21 cellular contexts compared by ENCODE assay signal in the genomic region with DNA sequence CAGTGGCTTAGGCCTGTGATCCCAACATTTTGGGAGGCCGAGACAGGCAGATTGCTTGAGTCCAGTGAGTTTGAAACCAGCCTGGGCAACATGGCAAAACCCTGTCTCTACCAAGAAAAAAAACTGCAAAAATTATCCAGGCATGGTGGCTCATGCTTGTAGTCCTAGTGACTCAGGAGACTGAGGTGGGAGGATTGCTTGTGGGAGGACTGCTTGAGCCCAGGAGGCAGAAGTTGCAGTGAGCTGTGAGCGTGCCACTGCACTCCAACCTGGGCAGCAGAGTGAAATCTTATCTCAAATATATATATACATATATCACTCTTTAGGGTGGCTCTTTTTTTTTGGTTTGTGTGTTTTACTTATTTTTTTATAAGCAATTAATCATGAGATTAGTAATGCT.
"Had no signal": no experiment of that assay in that cellular context is flagged by ENCODE, and none has a peak within 500 bp of the region (broad histone marks: within the 10 kb centered on the region; RNA-seq: fewer than 3 reads in every experiment).

No MANE protein-coding gene starts in this region.

- H3K9me3 ChIP-seq: lower lobe of right lung, ovary, thoracic aorta, uterus had no signal

- DNase-seq: cortex of kidney; dorsolateral prefrontal cortex; effector CD8-positive, alpha-beta T cell; foreskin melanocyte; hippocampal formation; left ventricle myocardium inferior; lower lobe of right lung; midbrain; ovary; retina; spleen; stimulated activated CD4-positive, alpha-beta T cell treated with anti-CD3 and anti-CD28 coated beads, Interleukin-2, amount 100 ng/mL, for 24 hours; stimulated activated CD4-positive, alpha-beta T cell treated with anti-CD3 and anti-CD28 coated beads, Interleukin-4, amount 100 ng/mL, for 4 hours; stimulated activated naive B cell treated with anti-CD40 and anti-IgM and Interleukin-4, amounts not matched to agents 10 μg/mL and 1 μg/mL and 100 μg/mL, for 72 hours; stimulated activated naive CD8-positive, alpha-beta T cell treated with anti-CD3 and anti-CD28 coated beads, Interleukin-15, amount 100 ng/mL, for 72 hours; substantia nigra; uterus had no signal

- H3K4me1 ChIP-seq: left ventricle myocardium inferior, lower lobe of right lung, neural progenitor cell, spleen, uterus had no signal

- H3K4me2 ChIP-seq: neural progenitor cell had no signal

- H3K4me3 ChIP-seq: dorsolateral prefrontal cortex, left ventricle myocardium inferior, lower lobe of right lung, neural progenitor cell, ovary, spleen, thoracic aorta, uterus had no signal

- ATAC-seq: lower lobe of right lung; natural killer cell treated with Interleukin-12 subunit alpha and Interleukin-12 subunit beta and Interleukin-15 and Interleukin-18, amount 100 ng/mL, for 72 hours; sciatic nerve; stimulated activated naive B cell treated with anti-CD40 and anti-IgM and Interleukin-4, amounts not matched to agents 10 μg/mL and 1 μg/mL and 100 μg/mL, for 72 hours; stimulated activated naive CD8-positive, alpha-beta T cell treated with anti-CD3 and anti-CD28 coated beads, Interleukin-15, amount 100 ng/mL, for 72 hours had no signal

- H3K27ac ChIP-seq: dorsolateral prefrontal cortex, left ventricle myocardium inferior, lower lobe of right lung, neural progenitor cell, ovary, spleen, thoracic aorta, uterus had no signal
